Comparison of ENCODE assay signal across 12 cellular contexts in genomic region chr10:128056303-128057050, GRCh38.
"Had no signal": no experiment of that assay in that cellular context is flagged by ENCODE, and none has a peak within 500 bp of the region (broad histone marks: within the 10 kb centered on the region; RNA-seq: fewer than 3 reads in every experiment).

No MANE protein-coding gene starts in this region.

- H3K27me3 ChIP-seq: gastroesophageal sphincter, right lobe of liver, stomach, testis had no signal

- ATAC-seq: gastroesophageal sphincter, right lobe of liver, T-helper 17 cell had no signal

- H3K27ac ChIP-seq: gastroesophageal sphincter, prostate gland, right lobe of liver, stomach, testis, WERI-Rb-1 had no signal

- DNase-seq: activated CD4-positive, alpha-beta T cell treated with anti-CD3 and anti-CD28 coated beads for 4 hours; anterior cingulate cortex; mesendoderm; stomach; T-helper 17 cell; testis; WERI-Rb-1 had no signal

- H3K4me1 Mint-ChIP-seq: nephron had no signal

- H3K27ac Mint-ChIP-seq: activated T-helper 1 cell treated with anti-CD3 and anti-CD28 coated beads, Interleukin-12 subunit alpha, Interleukin-12 subunit beta, Interleukin-2, Interleukin-4 antibody, amounts not matched to agents 30 ng/mL and 10 ng/mL and 1 ng/mL, durations not matched to agents 14 hours and 24 hours and 36 hours; nephron; T-helper 17 cell had no signal

- H3K27me3 Mint-ChIP-seq: T-helper 17 cell had no signal

- H3K4me1 ChIP-seq: prostate gland, right lobe of liver, testis had no signal

- H3K36me3 ChIP-seq: prostate gland, right lobe of liver, WERI-Rb-1 had no signal

- H3K4me3 Mint-ChIP-seq: activated T-helper 1 cell treated with anti-CD3 and anti-CD28 coated beads, Interleukin-12 subunit alpha, Interleukin-12 subunit beta, Interleukin-2, Interleukin-4 antibody, amounts not matched to agents 30 ng/mL and 10 ng/mL and 1 ng/mL, durations not matched to agents 14 hours and 24 hours and 36 hours; nephron had no signal

- H3K9me3 ChIP-seq: gastroesophageal sphincter, prostate gland, right lobe of liver, stomach, testis had no signal

- H3K9me3 Mint-ChIP-seq: activated T-helper 1 cell treated with anti-CD3 and anti-CD28 coated beads, Interleukin-12 subunit alpha, Interleukin-12 subunit beta, Interleukin-2, Interleukin-4 antibody, amounts not matched to agents 30 ng/mL and 10 ng/mL and 1 ng/mL, durations not matched to agents 14 hours and 24 hours and 36 hours; nephron had no signal

- H3K4me3 ChIP-seq: gastroesophageal sphincter, prostate gland, right lobe of liver, stomach, testis had no signal
